8 cellular contexts compared by ENCODE assay signal in the genomic region with DNA sequence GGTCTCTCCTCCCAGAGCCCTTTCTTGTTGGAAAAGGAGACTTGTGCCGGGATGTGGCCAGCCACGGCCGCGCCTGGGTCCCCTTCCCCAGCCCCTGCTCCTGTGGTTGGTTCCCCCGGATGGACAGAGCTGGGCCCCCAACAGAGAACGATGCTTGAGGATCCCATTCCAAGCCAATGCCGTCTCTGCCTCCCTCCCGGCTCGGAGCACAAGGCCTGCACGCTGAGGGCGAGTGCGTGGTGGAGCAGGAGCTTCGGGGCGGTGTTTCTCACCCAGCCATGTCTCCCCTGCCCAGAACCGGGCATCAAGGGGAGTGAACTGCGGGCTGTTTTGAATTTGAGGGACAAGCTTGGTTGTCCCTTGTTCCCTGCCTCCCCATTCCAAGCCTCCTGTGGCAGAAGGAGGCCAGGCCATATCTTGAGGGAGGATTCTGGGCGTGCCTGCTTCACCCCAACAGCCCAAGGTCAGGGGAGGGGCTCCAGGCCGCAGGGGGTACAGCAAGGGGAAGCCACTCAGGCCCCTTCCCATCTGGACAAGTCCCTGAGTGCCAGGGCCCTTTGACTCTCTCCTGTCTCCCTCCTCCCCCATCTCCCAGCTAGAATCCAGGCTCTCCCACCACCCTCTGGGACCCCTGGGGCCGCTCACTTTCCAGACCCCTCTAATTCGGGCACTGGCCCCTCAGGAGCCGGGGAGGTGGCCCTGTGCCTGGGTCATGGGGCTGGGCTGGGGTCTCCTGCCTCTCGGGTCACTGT. TPM values are rescaled to one million over a fixed set of nuclear protein-coding genes. Genes with fewer than 3 reads are reported as not detected.
DNase-seq lines count a peak whose midpoint lies in the region; ATAC-seq, FAIRE-seq and TF ChIP-seq lines count a peak whose summit lies in the region.

No MANE protein-coding gene starts in this region.

- RAD21 ChIA-PET in GM12878 (lab: Charles Lee; ENCODE audit: unreplicated experiment), result interaction anchor here (0.6 to 5.7 kb wide), 17 partner anchors 16 to 447 kb away, joined by 3 to 81 read pairs (median 4); a partner anchor contains a TSS

- no peaks in the 10 kb centered on the region for H3K36me3 Mint-ChIP-seq in activated T-cell treated with anti-CD3 and anti-CD28 coated beads, Interleukin-2, amount 50 U/mL, for 4 hours (ENCODE audit: insufficient read depth)
- H3K36me3 Mint-ChIP-seq in memory B cell, result no peaks in the 10 kb centered on the region

- peak overlapping the region; percentile 49 for H3K27ac Mint-ChIP-seq in memory B cell

- no peaks in the 10 kb centered on the region; a peak in 1 of 4 replicates for H3K27me3 ChIP-seq in GM12878 (replicated peaks in 1 of 2; ENCODE audit: control insufficient read depth in 2 of 2, insufficient read depth in 2 of 2, low read length in 1 of 2)
- H3K27me3 ChIP-seq in thymus (ENCODE audit: control insufficient read depth, insufficient read depth), result peaks cover 11% of the 10 kb centered on the region

- no peaks in the 10 kb centered on the region for H3K79me2 ChIP-seq in GM12878 (ENCODE audit: control insufficient read depth, insufficient read depth, low read length)

- H3K27me3 Mint-ChIP-seq in activated T-cell treated with anti-CD3 and anti-CD28 coated beads, Interleukin-2, amount 50 U/mL, for 4 hours (ENCODE audit: low read depth), result peaks cover 2% of the 10 kb centered on the region
- H3K27me3 Mint-ChIP-seq in memory B cell, result peaks cover 7% of the 10 kb centered on the region

- no peaks in the 10 kb centered on the region for H4K20me1 ChIP-seq in GM12878 (ENCODE audit: control insufficient read depth, insufficient read depth)

- TF ChIP-seq CTCF in GM12878 (IDR thresholded peaks at IDR 0.05 in 2 of 3, conservative IDR thresholded peaks at IDR 0.05 in 1 of 3; ENCODE audit: control insufficient read depth in 2 of 3, extremely low read depth in 1 of 3, insufficient read depth in 1 of 3, low read depth in 3 of 3, low read length in 3 of 3), result no peak

- TF ChIP-seq POLR2A in GM12878 (IDR thresholded peaks at IDR 0.05; ENCODE audit: low read depth, low read length), result no peak

- no peak for DNase-seq in activated T-cell treated with anti-CD3 and anti-CD28 coated beads, Interleukin-2, amount 50 U/mL, for 4 hours
- DNase-seq in activated T-cell treated with anti-CD3 and anti-CD28 coated beads, Interleukin-2, amount 50 U/mL, for 1 hour, result no peak
- DNase-seq in GM12878 (ENCODE audit: low read depth, low spot score) (no peak), memory B cell (ENCODE audit: low spot score in 2 of 2) (no peak), KBM-7 (no peak)

- peak overlapping the region; percentile 55 for H3K4me3 Mint-ChIP-seq in activated T-cell treated with anti-CD3 and anti-CD28 coated beads, Interleukin-2, amount 50 U/mL, for 4 hours
- no peak overlapping the region for H3K4me3 Mint-ChIP-seq in memory B cell

- H3K4me1 ChIP-seq in GM12878 (ENCODE audit: control insufficient read depth, insufficient read depth, low read length) (peaks cover 42% of the 10 kb centered on the region), thymus (ENCODE audit: control insufficient read depth, insufficient read depth, low read length) (peaks cover 18% of the 10 kb centered on the region)

- CTCF ChIA-PET in GM12878 (lab: Yijun Ruan, JAX), result interaction anchor here (0.6 to 5.6 kb wide), 17 partner anchors 9 to 231 kb away, joined by 3 to 30 read pairs (median 4); a partner anchor contains a TSS

- POLR2A ChIA-PET in GM12878 (lab: Charles Lee), result interaction anchor here (0.7 to 3.5 kb wide), 12 partner anchors 9 to 420 kb away, joined by 3 to 17 read pairs (median 5); no protein-coding TSS in a partner anchor

- no peaks in the 10 kb centered on the region for H3K36me3 ChIP-seq in GM12878 (ENCODE audit: control insufficient read depth in 2 of 2, insufficient read depth in 2 of 2, low read length in 1 of 2)
- no peaks in the 10 kb centered on the region for H3K36me3 ChIP-seq in thymus (ENCODE audit: control insufficient read depth, insufficient read depth)

- FAIRE-seq in GM12878 (lab: Jason Lieb, UNC), result no peak

- H3K9me3 ChIP-seq in GM12878 (replicated peaks; ENCODE audit: control insufficient read depth, insufficient read depth, low read length) (no peaks in the 10 kb centered on the region), thymus (ENCODE audit: control insufficient read depth) (no peaks in the 10 kb centered on the region)

- H3K4me3 ChIP-seq in GM12878 (peak overlapping the region; percentile 70), thymus (ENCODE audit: low read length) (no peak overlapping the region)

- peak overlapping the region; percentile 55 for H3K9ac ChIP-seq in GM12878 (ENCODE audit: control insufficient read depth, insufficient read depth, low read length)

- ATAC-seq in activated T-cell treated with anti-CD3 and anti-CD28 coated beads, Interleukin-2, amount 50 U/mL, for 4 hours, result no peak
- peak; percentile 13 for ATAC-seq in GM12878
- ATAC-seq in memory B cell (ENCODE audit: low read depth), result no peak
- ATAC-seq in GM19467 (IDR thresholded peaks at IDR 0.05; ENCODE audit: unreplicated experiment), result no peak
- ATAC-seq in HG03025 (IDR thresholded peaks at IDR 0.05; ENCODE audit: low FRiP score, unreplicated experiment), result no peak

- H2AFZ ChIP-seq in GM12878 (ENCODE audit: control insufficient read depth, low read depth, low read length), result peak overlapping the region; percentile 3

- H3K27ac ChIP-seq in GM12878 (ENCODE audit: control insufficient read depth, insufficient read depth), result peak overlapping the region; percentile 76
- H3K27ac ChIP-seq in thymus (ENCODE audit: low read depth), result peak overlapping the region; percentile 80

- no peaks in the 10 kb centered on the region for H3K9me3 Mint-ChIP-seq in activated T-cell treated with anti-CD3 and anti-CD28 coated beads, Interleukin-2, amount 50 U/mL, for 4 hours
- H3K9me3 Mint-ChIP-seq in memory B cell, result no peaks in the 10 kb centered on the region

- TF ChIP-seq EP300 in GM12878 (IDR thresholded peaks at IDR 0.05; ENCODE audit: borderline replicate concordance in 1 of 2, control insufficient read depth in 1 of 2, low read depth in 2 of 2, low read length in 2 of 2), result no peak

- no peak for TF ChIP-seq RAD21 in GM12878 (IDR thresholded peaks at IDR 0.05; ENCODE audit: insufficient read depth, low read depth, low read length)

- TSS peak; percentile 96 for BruUV-seq in GM12878 (replicated peaks; lab: Mats Ljungman, UMichigan)

- SMC1A ChIA-PET in GM12878 (lab: Charles Lee; ENCODE audit: uncharacterized antibody, unreplicated experiment), result interaction anchor here (0.6 to 7.6 kb wide), 15 partner anchors 13 to 394 kb away, joined by 3 to 91 read pairs (median 4); no protein-coding TSS in a partner anchor

- intact Hi-C loops in GM12878 (cut with micrococcal nuclease; ENCODE audit: unreplicated experiment), result loop anchor here (2.0 kb wide), 2 partner anchors 27 to 41 kb away; no protein-coding TSS in a partner anchor

- peak overlapping the region; percentile 58 for H3K4me2 ChIP-seq in GM12878 (ENCODE audit: control insufficient read depth, insufficient read depth)

- H3K4me1 Mint-ChIP-seq in activated T-cell treated with anti-CD3 and anti-CD28 coated beads, Interleukin-2, amount 50 U/mL, for 4 hours (ENCODE audit: low read depth), result peaks cover 39% of the 10 kb centered on the region
- H3K4me1 Mint-ChIP-seq in memory B cell, result peaks cover 20% of the 10 kb centered on the region

- WGBS in GM12878 (ENCODE audit: insufficient coverage, insufficient replicate concordance, low lambda C conversion rate, missing lambda C conversion rate), result 61% methylated on average over 22 of the region's 22 CpGs
- WGBS in thymus, result 91% methylated on average over 22 of the region's 22 CpGs

- in situ Hi-C loops in GM12878 (cut with MboI), result no loop called here
- in situ Hi-C loops in KBM-7 (cut with MboI; ENCODE audit: low pct_unique_long_range_greater_than_20kb, low sequenced_read_pairs), result no loop called here

TF ChIP-seq in GM12878, 131 proteins besides CTCF, POLR2A, EP300 and RAD21 (continues in another document):
- TF ChIP-seq, protein P1, sequence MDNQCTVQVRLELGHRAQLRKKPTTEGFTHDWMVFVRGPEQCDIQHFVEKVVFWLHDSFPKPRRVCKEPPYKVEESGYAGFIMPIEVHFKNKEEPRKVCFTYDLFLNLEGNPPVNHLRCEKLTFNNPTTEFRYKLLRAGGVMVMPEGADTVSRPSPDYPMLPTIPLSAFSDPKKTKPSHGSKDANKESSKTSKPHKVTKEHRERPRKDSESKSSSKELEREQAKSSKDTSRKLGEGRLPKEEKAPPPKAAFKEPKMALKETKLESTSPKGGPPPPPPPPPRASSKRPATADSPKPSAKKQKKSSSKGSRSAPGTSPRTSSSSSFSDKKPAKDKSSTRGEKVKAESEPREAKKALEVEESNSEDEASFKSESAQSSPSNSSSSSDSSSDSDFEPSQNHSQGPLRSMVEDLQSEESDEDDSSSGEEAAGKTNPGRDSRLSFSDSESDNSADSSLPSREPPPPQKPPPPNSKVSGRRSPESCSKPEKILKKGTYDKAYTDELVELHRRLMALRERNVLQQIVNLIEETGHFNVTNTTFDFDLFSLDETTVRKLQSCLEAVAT (IDR thresholded peaks at IDR 0.05), result peak; percentile 76; the same call in 1 of the 2 replicates
- TF ChIP-seq SMAD5 (IDR thresholded peaks at IDR 0.05; ENCODE audit: low read depth) (no peak), SMARCA5 (IDR thresholded peaks at IDR 0.05) (0 out of 2 replicates have a peak, but pooled peaks have one; percentile 23), GATAD2B (conservative IDR thresholded peaks at IDR 0.05; ENCODE audit: low read depth) (peak; percentile 34)

RNA-seq across cellular contexts. Expression of a gene that starts 43.6 kb away (rescaled TPM):
- 100 to 1,000 TPM; 118 to 143 (median 136) TPM for total RNA-seq in activated T-cell treated with anti-CD3 and anti-CD28 coated beads, Interleukin-2, amount 50 U/mL, for 4 hours
- total RNA-seq in GM12878 (2013; cell fraction: nucleolus; rRNA removed), result 4.2 and 4.3 TPM in 2 replicates
- 1.7 and 2.0 TPM in 2 replicates for total RNA-seq in GM12878 (2014; rRNA removed)
- total RNA-seq in GM12878 (2014; rRNA removed; fragmentation: Illumina TruSeq; extraction: Trizol), result 0.92 and 1.0 TPM in 2 replicates
- total RNA-seq in GM12878 (2021), result 1.8 and 2.7 TPM in 2 replicates
- 1.4 TPM for polyA plus RNA-seq in GM12878 (2011; ENCODE audit: low read depth)
- 3.5 and 3.9 TPM in 2 replicates for polyA plus RNA-seq in GM12878 (2011; rRNA removed)
- 4.5 and 5.4 TPM in 2 replicates for polyA plus RNA-seq in GM12878 (2011; cell fraction: cytosol; rRNA removed)
- 12.8 and 13.1 TPM in 2 replicates for polyA plus RNA-seq in GM12878 (2011; cell fraction: nucleus; rRNA removed)
- 3.2 and 7.9 TPM in 2 replicates for polyA plus RNA-seq in GM12878 (2012)
- 0.40 and 0.48 TPM in 2 replicates for polyA plus RNA-seq in GM12878 (2014; fragmentation: Illumina TruSeq; extraction: Trizol)
- polyA plus RNA-seq in GM12878 (2014; fragmentation: Nextera tagmentation; extraction: Ambion mirVana), result under 1 TPM; 0.05 to 0.10 TPM
- 1.0 and 1.4 TPM in 2 replicates for polyA plus RNA-seq in GM12878 (2014; rRNA removed)
- 1 to 10 TPM in 1 of 2 experiments, under 1 TPM in 1; 0.87 to 1.1 TPM for polyA plus RNA-seq in GM12878 (2016; fragmentation: Nextera tagmentation; extraction: Ambion mirVana)
- 5.3 and 11.4 TPM in 2 replicates for polyA minus RNA-seq in GM12878 (2011; rRNA and poly(A)+ RNA removed)
- 4.1 TPM in 2 replicates for polyA minus RNA-seq in GM12878 (2011; cell fraction: cytosol; rRNA and poly(A)+ RNA removed)
- polyA minus RNA-seq in GM12878 (2011; cell fraction: nucleus; rRNA and poly(A)+ RNA removed), result 8.9 and 12.6 TPM in 2 replicates
- polyA plus RNA-seq in thymus, result 126 TPM

Comparison
In these comparisons a context has a peak if more than half of its experiments do, and no peak if none do; other contexts are left out.
1. RNA of a gene that starts 43.6 kb away (total RNA-seq): 118 to 143 TPM in activated T-cell treated with anti-CD3 and anti-CD28 coated beads, Interleukin-2, amount 50 U/mL, for 4 hours; 0.92 to 4.3 TPM in GM12878; every median in the first group is over 10 times any median in the second.